Comparison of ENCODE assay signal across 14 cellular contexts in genomic region chr19:10686661-10687517, GRCh38. TPM values are rescaled to one million over a fixed set of nuclear protein-coding genes. Genes with fewer than 3 reads are reported as not detected.
DNase-seq lines count a peak whose midpoint lies in the region; ATAC-seq and TF ChIP-seq lines count a peak whose summit lies in the region.
"Had no signal": no experiment of that assay in that cellular context is flagged by ENCODE, and none has a peak within 500 bp of the region (broad histone marks: within the 10 kb centered on the region; RNA-seq: fewer than 3 reads in every experiment).

No MANE protein-coding gene starts in this region.

- peaks cover 38% of the 10 kb centered on the region for H3K36me3 Mint-ChIP-seq in T-cell

- no peaks in the 10 kb centered on the region for H3K9me3 ChIP-seq in right atrium auricular region
- H3K9me3 ChIP-seq: HAP-1 had no signal

- no peaks in the 10 kb centered on the region for H3K27me3 Mint-ChIP-seq in T-cell

- POLR2A ChIA-PET in T-cell (lab: Charles Lee) = no interaction called here

- peaks cover 0 to 8% (median 0%) of the 10 kb centered on the region in 3 donors for H3K4me1 Mint-ChIP-seq in T-cell

- H3K27me3 ChIP-seq in right atrium auricular region = no peaks in the 10 kb centered on the region

- ATAC-seq in HG02970 (IDR thresholded peaks at IDR 0.05; ENCODE audit: low FRiP score, unreplicated experiment) (no peak), T-cell (replicated peaks in 1 of 4) (no peak)

- CTCF ChIA-PET in T-cell (lab: Charles Lee) = interaction anchor here in 1 of 2 donors (0.6 kb wide), 1 partner anchor 193 kb away, joined by 4 read pairs; no protein-coding TSS in a partner anchor

- no peak overlapping the region for H3K4me3 Mint-ChIP-seq in T-cell

- no peak overlapping the region for H3K4me3 ChIP-seq in right atrium auricular region
- H3K4me3 ChIP-seq: HAP-1 had no signal

- peaks cover 98% of the 10 kb centered on the region for H3K36me3 ChIP-seq in right atrium auricular region

- no peak overlapping the region for H3K27ac Mint-ChIP-seq in T-cell

- peak; percentile 56 for DNase-seq in activated CD8-positive, alpha-beta memory T cell treated with anti-CD3 and anti-CD28 coated beads, Interleukin-2, amount 50 U/mL, for 48 hours
- DNase-seq in activated CD8-positive, alpha-beta memory T cell treated with anti-CD3 and anti-CD28 coated beads, Interleukin-2, amount 50 U/mL, for 4 hours = no peak
- peak; percentile 27 for DNase-seq in dermis blood vessel endothelial cell
- DNase-seq in right atrium auricular region (ENCODE audit: low spot score) = peak; percentile 69
- DNase-seq in stromal cell of bone marrow (ENCODE audit: low read depth) = peak; percentile 59
- no peak for DNase-seq in NCI-H2227 treated with DMSO at 0.1 percent for 48 hours (lab: John Stamatoyannopoulos, UW)
- no peak for DNase-seq in T-cell
- DNase-seq: activated CD4-positive, alpha-beta T cell treated with anti-CD3 and anti-CD28 coated beads for 4 hours; activated gamma-delta T cell treated with Interleukin-2 at 50 U/mL for 16 hours; erythroblast; NCI-H510A; SIG-M5 had no signal

- no peak for TF ChIP-seq CTCF in right atrium auricular region (IDR thresholded peaks at IDR 0.05)

- peaks cover 0 to 19% of the 10 kb centered on the region in 2 donors for H3K4me1 ChIP-seq in right atrium auricular region
- H3K4me1 ChIP-seq: HAP-1 had no signal

- no peaks in the 10 kb centered on the region for H3K9me3 Mint-ChIP-seq in T-cell

- peak overlapping the region; percentile 51 to 77 for H3K27ac ChIP-seq in right atrium auricular region

RNA-seq across cellular contexts. Expression of gene QTRT1, which starts 14.3 kb away (rescaled TPM):
- 23.1 and 26.4 TPM in 2 replicates for total RNA-seq in dermis blood vessel endothelial cell
- 10 to 100 TPM; 15.2 to 15.8 TPM for total RNA-seq in right atrium auricular region
- total RNA-seq in T-cell = 10 to 100 TPM; 47.7 to 68.1 (median 55.1) TPM

RNA-seq across cellular contexts. Expression of gene DNM2, which starts 31.0 kb away (rescaled TPM):
- total RNA-seq in dermis blood vessel endothelial cell (118 and 185 TPM in 2 replicates), right atrium auricular region (100 to 1,000 TPM; 111 to 144 TPM), T-cell (100 to 1,000 TPM; 272 to 329 (median 297) TPM)

RNA-seq across cellular contexts. Expression of gene ILF3, which starts 32.7 kb away (rescaled TPM):
- total RNA-seq in dermis blood vessel endothelial cell (85.8 and 190 TPM in 2 replicates), right atrium auricular region (10 to 100 TPM; 59.2 to 75.1 TPM), T-cell (100 to 1,000 TPM; 331 to 490 (median 370) TPM)

Comparison
In these comparisons a context has a peak if more than half of its experiments do, and no peak if none do; other contexts are left out.
1. DNase-seq: peak in activated CD8-positive, alpha-beta memory T cell treated with anti-CD3 and anti-CD28 coated beads, Interleukin-2, amount 50 U/mL, for 48 hours (single experiment), dermis blood vessel endothelial cell (single experiment), right atrium auricular region (single experiment) and stromal cell of bone marrow (single experiment); none in activated CD8-positive, alpha-beta memory T cell treated with anti-CD3 and anti-CD28 coated beads, Interleukin-2, amount 50 U/mL, for 4 hours (single experiment), NCI-H2227 treated with DMSO at 0.1 percent for 48 hours (single experiment) and T-cell (0 of 34).